ENCODE assay signal across 1 cellular context in the genomic region with DNA sequence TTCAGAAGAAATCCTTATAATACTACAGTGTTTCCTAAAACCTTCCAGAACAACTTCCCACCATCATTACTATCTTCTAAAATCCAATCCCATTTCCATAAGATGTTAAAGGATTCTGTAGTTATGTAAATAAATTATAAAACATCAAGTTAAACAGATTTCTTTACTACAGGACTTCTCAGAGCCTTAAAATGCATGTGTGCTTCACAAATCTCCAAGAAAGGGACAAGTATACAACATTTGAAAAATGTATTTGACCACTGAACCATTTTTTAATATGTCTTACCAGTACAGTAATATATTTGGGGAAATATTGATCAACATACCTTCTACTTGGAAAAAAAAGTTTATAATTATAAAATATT.
TF ChIP-seq lines count a peak whose summit lies in the region.

No MANE protein-coding gene starts in this region.

TF ChIP-seq in HepG2, 621 proteins besides CTCF, POLR2A, EP300 and RAD21:
- TF ChIP-seq ZKSCAN8 (CRISPR knock-in tag; IDR thresholded peaks at IDR 0.05; ENCODE audit: borderline replicate concordance): no peak
- TF ChIP-seq SP140L (CRISPR knock-in tag; IDR thresholded peaks at IDR 0.05; ENCODE audit: borderline replicate concordance): no peak
- TF ChIP-seq SP5 (CRISPR knock-in tag; IDR thresholded peaks at IDR 0.05; ENCODE audit: borderline replicate concordance, low read depth): no peak
- TF ChIP-seq, protein P1, sequence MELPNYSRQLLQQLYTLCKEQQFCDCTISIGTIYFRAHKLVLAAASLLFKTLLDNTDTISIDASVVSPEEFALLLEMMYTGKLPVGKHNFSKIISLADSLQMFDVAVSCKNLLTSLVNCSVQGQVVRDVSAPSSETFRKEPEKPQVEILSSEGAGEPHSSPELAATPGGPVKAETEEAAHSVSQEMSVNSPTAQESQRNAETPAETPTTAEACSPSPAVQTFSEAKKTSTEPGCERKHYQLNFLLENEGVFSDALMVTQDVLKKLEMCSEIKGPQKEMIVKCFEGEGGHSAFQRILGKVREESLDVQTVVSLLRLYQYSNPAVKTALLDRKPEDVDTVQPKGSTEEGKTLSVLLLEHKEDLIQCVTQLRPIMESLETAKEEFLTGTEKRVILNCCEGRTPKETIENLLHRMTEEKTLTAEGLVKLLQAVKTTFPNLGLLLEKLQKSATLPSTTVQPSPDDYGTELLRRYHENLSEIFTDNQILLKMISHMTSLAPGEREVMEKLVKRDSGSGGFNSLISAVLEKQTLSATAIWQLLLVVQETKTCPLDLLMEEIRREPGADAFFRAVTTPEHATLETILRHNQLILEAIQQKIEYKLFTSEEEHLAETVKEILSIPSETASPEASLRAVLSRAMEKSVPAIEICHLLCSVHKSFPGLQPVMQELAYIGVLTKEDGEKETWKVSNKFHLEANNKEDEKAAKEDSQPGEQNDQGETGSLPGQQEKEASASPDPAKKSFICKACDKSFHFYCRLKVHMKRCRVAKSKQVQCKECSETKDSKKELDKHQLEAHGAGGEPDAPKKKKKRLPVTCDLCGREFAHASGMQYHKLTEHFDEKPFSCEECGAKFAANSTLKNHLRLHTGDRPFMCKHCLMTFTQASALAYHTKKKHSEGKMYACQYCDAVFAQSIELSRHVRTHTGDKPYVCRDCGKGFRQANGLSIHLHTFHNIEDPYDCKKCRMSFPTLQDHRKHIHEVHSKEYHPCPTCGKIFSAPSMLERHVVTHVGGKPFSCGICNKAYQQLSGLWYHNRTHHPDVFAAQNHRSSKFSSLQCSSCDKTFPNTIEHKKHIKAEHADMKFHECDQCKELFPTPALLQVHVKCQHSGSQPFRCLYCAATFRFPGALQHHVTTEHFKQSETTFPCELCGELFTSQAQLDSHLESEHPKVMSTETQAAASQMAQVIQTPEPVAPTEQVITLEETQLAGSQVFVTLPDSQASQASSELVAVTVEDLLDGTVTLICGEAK (IDR thresholded peaks at IDR 0.05): no peak
- TF ChIP-seq, protein P1 (CRISPR knock-in tag; IDR thresholded peaks at IDR 0.05): no peak
- TF ChIP-seq ZFP36L2 (CRISPR knock-in tag; IDR thresholded peaks at IDR 0.05): no peak
